Comparison of ENCODE assay signal across 10 cellular contexts in the genomic region with DNA sequence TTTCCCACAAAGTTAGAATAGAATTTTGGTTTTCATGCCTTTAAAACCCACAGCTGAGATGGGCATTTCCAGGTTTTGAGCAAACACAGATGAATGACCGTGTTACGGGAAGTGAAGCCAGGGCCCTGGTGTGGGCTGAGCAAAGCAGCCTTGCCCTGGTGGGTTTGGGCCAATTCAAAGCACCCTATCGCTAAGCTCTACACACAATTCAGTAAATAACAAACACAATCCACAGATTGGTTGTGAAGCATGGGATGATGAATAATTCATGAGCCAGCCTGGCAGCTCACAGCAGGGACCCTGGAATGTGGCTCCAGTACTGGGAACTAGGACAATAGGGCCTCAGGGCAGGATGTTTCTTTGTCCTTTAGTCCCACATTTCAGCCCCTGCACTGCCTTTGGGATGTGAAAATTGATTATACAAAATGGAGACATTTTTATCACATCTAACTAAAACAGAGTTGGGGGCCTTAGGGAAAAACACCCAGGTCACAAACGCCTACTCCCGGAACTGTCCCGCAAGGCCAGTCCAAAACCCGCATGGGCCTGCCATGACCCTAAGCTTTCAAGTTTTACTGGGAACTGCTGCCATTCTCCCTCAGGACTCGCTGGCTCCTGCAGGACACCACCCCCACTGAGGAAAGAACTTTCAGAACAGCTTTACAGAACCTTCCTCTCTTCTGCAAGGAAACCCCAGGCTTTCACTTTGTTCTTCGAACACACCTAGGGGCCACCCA.
DNase-seq lines count a peak whose midpoint lies in the region; ATAC-seq and TF ChIP-seq lines count a peak whose summit lies in the region.
"Had no signal": no experiment of that assay in that cellular context is flagged by ENCODE, and none has a peak within 500 bp of the region (broad histone marks: within the 10 kb centered on the region; RNA-seq: fewer than 3 reads in every experiment).

No MANE protein-coding gene starts in this region.

- H3K79me2 ChIP-seq in hepatocyte: no peaks in the 10 kb centered on the region

- no peaks in the 10 kb centered on the region for H4K20me1 ChIP-seq in hepatocyte (ENCODE audit: insufficient read depth, poor library complexity, severe bottlenecking)

- H3K9me3 ChIP-seq in testis (no peaks in the 10 kb centered on the region), hepatocyte (ENCODE audit: low read depth) (no peaks in the 10 kb centered on the region)

- H3K4me1 ChIP-seq in testis: no peaks in the 10 kb centered on the region
- H3K4me1 ChIP-seq in hepatocyte (ENCODE audit: insufficient read depth): peaks cover 6% of the 10 kb centered on the region

- ATAC-seq in left ventricle myocardium superior (no peak), HG03520 (IDR thresholded peaks at IDR 0.05; ENCODE audit: unreplicated experiment) (no peak)

- no peak overlapping the region for H3K4me2 ChIP-seq in hepatocyte

- no peak for TF ChIP-seq POLR2A in testis (IDR thresholded peaks at IDR 0.05)

- DNase-seq in cardiac septum (ENCODE audit: low spot score) (peak; percentile 68), left ventricle myocardium superior (no peak), iPS-NIHi11 (ENCODE audit: low spot score) (peak; percentile 87), testis (peak; percentile 7), GM10266 (ENCODE audit: extremely low spot score) (no peak), hepatocyte (ENCODE audit: low spot score) (no peak)

- H3K27me3 ChIP-seq in testis (no peaks in the 10 kb centered on the region), hepatocyte (no peaks in the 10 kb centered on the region)

- TF ChIP-seq CTCF in testis (IDR thresholded peaks at IDR 0.05): no peak
- no peak for TF ChIP-seq CTCF in GM10266 (IDR thresholded peaks at IDR 0.05; ENCODE audit: control insufficient read depth, insufficient read depth, low read depth, missing control alignments)
- no peak for TF ChIP-seq CTCF in hepatocyte (IDR thresholded peaks at IDR 0.05; ENCODE audit: poor library complexity)

- 87 to 91% methylated on average over 9 of the region's 9 CpGs for WGBS in testis, 2 donors
- 73% methylated on average over 9 of the region's 9 CpGs for WGBS in hepatocyte (ENCODE audit: low lambda C conversion rate, missing lambda C conversion rate)

- H3K27ac ChIP-seq in angular gyrus (ENCODE audit: low read depth, low read length): peak overlapping the region; percentile 37
- H3K27ac ChIP-seq in testis: no peak overlapping the region
- H3K27ac ChIP-seq in hepatocyte: no peak overlapping the region
- H3K27ac ChIP-seq: cardiac muscle cell, RWPE1 had no signal

- H2AFZ ChIP-seq in hepatocyte: no peak overlapping the region

- H3K9me2 ChIP-seq in hepatocyte (replicated peaks; ENCODE audit: insufficient read depth): no peaks in the 10 kb centered on the region

- H3K36me3 ChIP-seq in testis (ENCODE audit: low read depth, missing control alignments) (no peaks in the 10 kb centered on the region), hepatocyte (replicated peaks; ENCODE audit: insufficient read depth, low read depth) (no peaks in the 10 kb centered on the region)
- H3K36me3 ChIP-seq: cardiac muscle cell had no signal

- intact Hi-C loops in cardiac septum (cut with DNase I): no loop called here
- intact Hi-C loops in left ventricle myocardium superior (cut with micrococcal nuclease): no loop called here
- intact Hi-C loops in testis (cut with DNase I; ENCODE audit: low total_unique reads): no loop called here

- H3K4me3 ChIP-seq in testis (no peak overlapping the region), hepatocyte (no peak overlapping the region)
- H3K4me3 ChIP-seq: cardiac muscle cell had no signal

Comparison
In these comparisons a context has a peak if more than half of its experiments do, and no peak if none do; other contexts are left out.
1. DNase-seq: peak in cardiac septum (single experiment), iPS-NIHi11 (single experiment) and testis (single experiment); none in left ventricle myocardium superior (single experiment), GM10266 (single experiment) and hepatocyte (single experiment).